Comparison of ENCODE assay signal across 8 cellular contexts in the genomic region with DNA sequence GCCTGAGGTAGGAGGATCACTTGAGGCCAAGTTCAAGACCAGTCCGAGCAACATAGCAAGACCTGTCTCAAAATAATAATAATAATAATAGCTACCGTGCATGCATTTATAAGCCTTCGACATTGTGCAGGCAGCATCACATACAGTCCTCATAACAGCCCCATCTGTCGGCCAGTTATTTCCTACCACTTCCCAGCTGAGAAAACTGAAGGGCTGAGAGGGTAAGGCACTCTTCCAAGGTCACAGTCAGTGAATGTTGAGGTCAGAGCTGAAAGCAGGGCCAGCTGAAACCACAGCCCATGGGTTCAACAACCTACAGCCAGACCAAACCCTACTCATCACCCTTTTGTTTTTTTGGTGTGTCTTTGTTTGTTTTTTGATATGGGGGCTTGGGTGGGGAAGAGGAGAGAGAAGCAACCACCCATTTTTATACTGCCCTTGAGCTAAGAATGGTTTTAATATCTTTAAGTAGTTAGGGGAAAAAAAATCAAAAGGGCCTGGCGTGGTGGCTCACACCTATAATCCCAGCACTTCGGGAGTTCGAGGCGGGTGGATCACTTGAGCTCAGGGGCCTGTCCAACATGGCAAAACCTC. TPM values are rescaled to one million over a fixed set of nuclear protein-coding genes. Genes with fewer than 3 reads are reported as not detected.
DNase-seq lines count a peak whose midpoint lies in the region; ATAC-seq and TF ChIP-seq lines count a peak whose summit lies in the region.

No MANE protein-coding gene starts in this region.

- peak; percentile 54 to 69 for TF ChIP-seq CTCF in GM23338 (conservative IDR thresholded peaks at IDR 0.05; ENCODE audit: low read depth in 2 of 2)
- TF ChIP-seq CTCF in esophagus muscularis mucosa (IDR thresholded peaks at IDR 0.05): peak in 2 of 3 experiments; percentile 26 to 54
- peak; percentile 54 for TF ChIP-seq CTCF in neural crest cell (conservative IDR thresholded peaks at IDR 0.05)
- TF ChIP-seq CTCF in mesothelial cell of epicardium (IDR thresholded peaks at IDR 0.05; ENCODE audit: unreplicated experiment): no peak

- H3K27ac Mint-ChIP-seq in GM23338 (peak overlapping the region; percentile 68), neural crest cell (ENCODE audit: unreplicated experiment) (no peak overlapping the region), mesothelial cell of epicardium (no peak overlapping the region)

- H4K20me1 ChIP-seq in GM23338 (replicated peaks; ENCODE audit: insufficient read depth): no peaks in the 10 kb centered on the region

- 0 out of 3 replicates have a peak, but pooled peaks cover 4% of the 10 kb centered on the region for H3K4me1 Mint-ChIP-seq in GM23338
- peaks cover 12% of the 10 kb centered on the region for H3K4me1 Mint-ChIP-seq in neural crest cell
- H3K4me1 Mint-ChIP-seq in mesothelial cell of epicardium: no peaks in the 10 kb centered on the region

- H3K27ac ChIP-seq in GM23338 (ENCODE audit: low read depth) (no peak overlapping the region), esophagus muscularis mucosa (replicated peaks in 1 of 4) (peak overlapping the region in 3 of 4 donors; percentile 10 to 67 (median 65))

- no peaks in the 10 kb centered on the region for H3K9me2 ChIP-seq in GM23338 (ENCODE audit: insufficient read depth)

- H3K9me3 Mint-ChIP-seq in GM23338 (no peaks in the 10 kb centered on the region), neural crest cell (no peaks in the 10 kb centered on the region), mesothelial cell of epicardium (no peaks in the 10 kb centered on the region)

- H3F3A ChIP-seq in GM23338 (replicated peaks; ENCODE audit: low read depth): no peaks in the 10 kb centered on the region

- H3K4me2 ChIP-seq in GM23338: no peak overlapping the region

- H3K27me3 ChIP-seq in GM23338 (ENCODE audit: insufficient read depth) (no peaks in the 10 kb centered on the region), esophagus muscularis mucosa (no peaks in the 10 kb centered on the region)

- H3K36me3 ChIP-seq in GM23338 (ENCODE audit: insufficient read depth) (no peaks in the 10 kb centered on the region), esophagus muscularis mucosa (no peaks in the 10 kb centered on the region)

- H3K4me3 ChIP-seq in GM23338 (no peak overlapping the region), esophagus muscularis mucosa (no peak overlapping the region)

- ATAC-seq in GM23338: peak; percentile 92

- 71% methylated on average over 8 of the region's 8 CpGs for WGBS in esophagus muscularis mucosa

- H3K4me1 ChIP-seq in GM23338 (ENCODE audit: insufficient read depth) (no peaks in the 10 kb centered on the region), esophagus muscularis mucosa (peaks cover 0 to 27% (median 6%) of the 10 kb centered on the region in 4 donors)

- no peak for TF ChIP-seq POLR2A in esophagus muscularis mucosa (IDR thresholded peaks at IDR 0.05; ENCODE audit: low read depth)

- TF ChIP-seq EP300 in esophagus muscularis mucosa (IDR thresholded peaks at IDR 0.05): no peak

- H3K4me3 Mint-ChIP-seq in GM23338 (no peak overlapping the region), neural crest cell (no peak overlapping the region), mesothelial cell of epicardium (no peak overlapping the region)

- H3K36me3 Mint-ChIP-seq in GM23338 (ENCODE audit: low read depth) (no peaks in the 10 kb centered on the region), neural crest cell (ENCODE audit: low read depth) (no peaks in the 10 kb centered on the region), mesothelial cell of epicardium (no peaks in the 10 kb centered on the region)

- intact Hi-C loops in esophagus muscularis mucosa (cut with DNase I): no loop called here

- no peak overlapping the region for H2AFZ ChIP-seq in GM23338

- peak; percentile 37 for DNase-seq in COLO668 (lab: John Stamatoyannopoulos, UW; ENCODE audit: unreplicated experiment)
- peak; percentile 62 for DNase-seq in GM23338 (ENCODE audit: low spot score)
- peak; percentile 27 for DNase-seq in SHP77 treated with DMSO at 0.1 percent for 48 hours (lab: John Stamatoyannopoulos, UW)
- DNase-seq in esophagus muscularis mucosa (ENCODE audit: extremely low spot score): no peak
- DNase-seq in neural crest cell (ENCODE audit: low read depth, low spot score): peak; percentile 40
- no peak for DNase-seq in mesothelial cell of epicardium (ENCODE audit: low spot score in 2 of 2, unreplicated experiment in 2 of 2)
- no peak for DNase-seq in activated CD4-positive, CD25-positive, alpha-beta regulatory T cell treated with anti-CD3 and anti-CD28 coated beads, Interleukin-2, amount 50 U/mL, for 72 hours
- no peak for DNase-seq in HK-2 (ENCODE audit: unreplicated experiment)

- no peaks in the 10 kb centered on the region for H3K9me3 ChIP-seq in esophagus muscularis mucosa

- no peaks in the 10 kb centered on the region for H3K79me2 ChIP-seq in GM23338 (replicated peaks; ENCODE audit: insufficient read depth)

- no peaks in the 10 kb centered on the region for H3K27me3 Mint-ChIP-seq in GM23338 (ENCODE audit: insufficient read depth, low read depth, poor library complexity)
- peaks cover 3% of the 10 kb centered on the region for H3K27me3 Mint-ChIP-seq in neural crest cell (ENCODE audit: low read depth)
- H3K27me3 Mint-ChIP-seq in mesothelial cell of epicardium (ENCODE audit: low read depth): peaks cover 8% of the 10 kb centered on the region

TF ChIP-seq in GM23338, 12 proteins besides CTCF, POLR2A, EP300 and RAD21 (continues in another document):
- no peak for TF ChIP-seq EZH2 (IDR thresholded peaks at IDR 0.05; ENCODE audit: low read depth, unreplicated experiment)
- TF ChIP-seq, protein P1, sequence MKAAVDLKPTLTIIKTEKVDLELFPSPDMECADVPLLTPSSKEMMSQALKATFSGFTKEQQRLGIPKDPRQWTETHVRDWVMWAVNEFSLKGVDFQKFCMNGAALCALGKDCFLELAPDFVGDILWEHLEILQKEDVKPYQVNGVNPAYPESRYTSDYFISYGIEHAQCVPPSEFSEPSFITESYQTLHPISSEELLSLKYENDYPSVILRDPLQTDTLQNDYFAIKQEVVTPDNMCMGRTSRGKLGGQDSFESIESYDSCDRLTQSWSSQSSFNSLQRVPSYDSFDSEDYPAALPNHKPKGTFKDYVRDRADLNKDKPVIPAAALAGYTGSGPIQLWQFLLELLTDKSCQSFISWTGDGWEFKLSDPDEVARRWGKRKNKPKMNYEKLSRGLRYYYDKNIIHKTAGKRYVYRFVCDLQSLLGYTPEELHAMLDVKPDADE (IDR thresholded peaks at IDR 0.05): no peak

RNA-seq across cellular contexts. Expression of a gene that starts 16.8 kb away (rescaled TPM):
- total RNA-seq in GM23338 (2014; rRNA removed; shearing (Covaris generic)): 88.1 and 101 TPM in 2 replicates
- polyA plus RNA-seq in GM23338 (2016; fragmentation: Nextera tagmentation; extraction: Ambion mirVana): 35.9 and 39.9 TPM in 2 replicates
- total RNA-seq in esophagus muscularis mucosa: 100 to 1,000 TPM; 108 to 221 (median 138) TPM
- 59.8 and 63.8 TPM in 2 replicates for total RNA-seq in neural crest cell
- 23.2 to 30.5 TPM (median 27.5 TPM) in 3 replicates for total RNA-seq in mesothelial cell of epicardium

RNA-seq across cellular contexts. Expression of a gene that starts 52.1 kb away (rescaled TPM):
- 21.6 and 21.7 TPM in 2 replicates for total RNA-seq in GM23338 (2014; rRNA removed; shearing (Covaris generic))
- 8.5 and 8.6 TPM in 2 replicates for polyA plus RNA-seq in GM23338 (2016; fragmentation: Nextera tagmentation; extraction: Ambion mirVana)
- 10 to 100 TPM; 54.3 to 90.9 (median 61.7) TPM for total RNA-seq in esophagus muscularis mucosa
- 19.5 and 20.5 TPM in 2 replicates for total RNA-seq in neural crest cell
- 25.2 to 26.6 TPM (median 26.1 TPM) in 3 replicates for total RNA-seq in mesothelial cell of epicardium

RNA-seq across cellular contexts. Expression of a gene that starts 52.5 kb away (rescaled TPM):
- total RNA-seq in GM23338 (2014; rRNA removed; shearing (Covaris generic)): 14.2 and 20.4 TPM in 2 replicates
- polyA plus RNA-seq in GM23338 (2016; fragmentation: Nextera tagmentation; extraction: Ambion mirVana): 32.4 and 34.0 TPM in 2 replicates
- total RNA-seq in esophagus muscularis mucosa: 10 to 100 TPM in 3 of 4 donors, 1 to 10 TPM in 1; 6.8 to 15.6 (median 11.6) TPM
- total RNA-seq in neural crest cell: 31.1 and 31.2 TPM in 2 replicates
- 13.7 to 17.4 TPM (median 14.7 TPM) in 3 replicates for total RNA-seq in mesothelial cell of epicardium

Comparison
In these comparisons a context has a peak if more than half of its experiments do, and no peak if none do; other contexts are left out.
1. DNase-seq: peak in COLO668 (single experiment), GM23338 (single experiment), SHP77 treated with DMSO at 0.1 percent for 48 hours (single experiment) and neural crest cell (single experiment); none in esophagus muscularis mucosa (single experiment), mesothelial cell of epicardium (0 of 2), activated CD4-positive, CD25-positive, alpha-beta regulatory T cell treated with anti-CD3 and anti-CD28 coated beads, Interleukin-2, amount 50 U/mL, for 72 hours (single experiment) and HK-2 (single experiment).